Comparison of ENCODE assay signal across 7 cellular contexts in the genomic region with DNA sequence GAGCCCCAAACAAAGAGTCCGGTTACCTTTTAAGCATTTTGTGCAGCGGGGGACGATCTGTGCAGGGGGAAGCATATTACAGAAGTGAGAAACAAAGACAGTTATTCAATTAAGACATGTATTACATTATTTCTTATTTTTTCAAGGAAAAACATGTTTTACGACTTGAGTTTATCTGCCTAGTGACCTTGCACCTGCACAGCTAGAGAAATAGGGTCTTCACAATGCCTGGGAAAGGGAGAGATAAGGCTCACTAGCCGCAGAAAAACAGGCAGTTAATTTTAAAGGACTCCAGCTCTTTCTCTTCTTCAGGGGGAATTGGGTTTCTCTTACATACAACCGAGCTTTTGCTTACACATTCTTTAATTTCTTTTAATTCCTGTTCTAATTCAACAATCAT. TPM values are rescaled to one million over a fixed set of nuclear protein-coding genes. Genes with fewer than 3 reads are reported as not detected.
"Had no signal": no experiment of that assay in that cellular context is flagged by ENCODE, and none has a peak within 500 bp of the region (broad histone marks: within the 10 kb centered on the region; RNA-seq: fewer than 3 reads in every experiment).

No MANE protein-coding gene starts in this region.

RNA-seq across cellular contexts. Expression of a gene that starts 15.2 kb away (rescaled TPM):
- total RNA-seq: GM23248, GM23338, H1, H4, H7, H9, HFFc6 had no signal
- polyA plus RNA-seq: GM23248, GM23338, H1 had no signal

RNA-seq across cellular contexts. Expression of a gene that starts 16.8 kb away (rescaled TPM):
- total RNA-seq: GM23248, GM23338, H1, H4, H7, H9, HFFc6 had no signal
- polyA plus RNA-seq: GM23248, GM23338, H1 had no signal

RNA-seq across cellular contexts. Expression of a gene that starts 31.4 kb away (rescaled TPM):
- total RNA-seq: GM23248, GM23338, H1, H4, H7, H9, HFFc6 had no signal
- polyA plus RNA-seq: GM23248, GM23338, H1 had no signal

RNA-seq across cellular contexts. Expression of a gene that starts 54.7 kb away (rescaled TPM):
- total RNA-seq: GM23248, GM23338, H1, H4, H7, H9, HFFc6 had no signal
- polyA plus RNA-seq: GM23248, GM23338, H1 had no signal
